In the genomic region with DNA sequence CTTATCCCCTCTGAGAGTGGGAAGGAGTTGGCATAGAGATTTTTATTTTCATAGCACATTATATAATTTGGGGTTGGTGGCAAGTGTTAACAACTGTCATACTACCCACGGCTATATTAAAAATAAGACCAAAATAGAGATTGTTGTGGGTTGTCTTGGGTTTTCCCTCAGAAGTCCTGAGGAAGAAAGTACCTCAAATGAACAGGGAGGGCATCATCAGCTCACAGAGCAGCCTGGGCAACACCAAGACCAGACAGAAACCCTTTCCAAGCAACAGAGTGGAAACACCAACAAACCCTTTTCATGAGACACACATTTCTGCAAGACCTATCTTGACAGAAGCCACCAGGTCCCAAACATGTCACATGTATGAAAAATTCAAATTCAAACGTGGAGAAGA, we compare ENCODE assay signal across 30 cellular contexts.
"Had no signal": no experiment of that assay in that cellular context is flagged by ENCODE, and none has a peak within 500 bp of the region (broad histone marks: within the 10 kb centered on the region; RNA-seq: fewer than 3 reads in every experiment).

No MANE protein-coding gene starts in this region.

- ATAC-seq: activated naive CD8-positive, alpha-beta T cell treated with anti-CD3 and anti-CD28 coated beads, Interleukin-2, amount 50 U/mL, for 24 hours; gastrocnemius medialis; left cardiac atrium; left ventricle myocardium superior; naive thymus-derived CD8-positive, alpha-beta T cell; stimulated activated memory B cell treated with anti-CD40 and anti-IgM and Interleukin-4, amounts not matched to agents 10 μg/mL and 1 μg/mL and 100 μg/mL, for 72 hours; upper lobe of right lung had no signal

- H3K36me3 Mint-ChIP-seq: activated naive CD4-positive, alpha-beta T cell treated with anti-CD3 and anti-CD28 coated beads, Interleukin-2, amount 50 U/mL, for 24 hours; naive thymus-derived CD8-positive, alpha-beta T cell; stimulated activated memory B cell treated with anti-CD40 and anti-IgM and Interleukin-4, amounts not matched to agents 10 μg/mL and 1 μg/mL and 100 μg/mL, for 72 hours had no signal

- H3K27me3 Mint-ChIP-seq: activated CD4-positive, alpha-beta memory T cell treated with anti-CD3 and anti-CD28 coated beads, Interleukin-2, amount 10 ng/mL, durations not matched to agents 7 days and 5 days; activated CD4-positive, alpha-beta T cell treated with anti-CD3 and anti-CD28 coated beads, Interleukin-2, amount 10 ng/mL, durations not matched to agents 7 days and 5 days; dendritic cell treated with granulocyte-macrophage colony-stimulating factor and Interleukin-4, amounts not matched to agents 40 ng/mL and 50 ng/mL, for 4 days had no signal

- DNase-seq: activated CD4-positive, alpha-beta memory T cell treated with anti-CD3 and anti-CD28 coated beads, Interleukin-2, amount 10 ng/mL, durations not matched to agents 7 days and 5 days; activated CD4-positive, alpha-beta T cell treated with anti-CD3 and anti-CD28 coated beads, Interleukin-2, amount 10 ng/mL, durations not matched to agents 7 days and 5 days; activated CD4-positive, CD25-positive, alpha-beta regulatory T cell treated with anti-CD3 and anti-CD28 coated beads, Interleukin-2, amount 50 U/mL, for 72 hours; activated naive CD8-positive, alpha-beta T cell treated with anti-CD3 and anti-CD28 coated beads, Interleukin-2, amount 50 U/mL, for 24 hours; activated T-cell treated with anti-CD3 and anti-CD28 coated beads, Interleukin-2, amount 50 U/mL, for 48 hours; amygdala; central memory CD4-positive, alpha-beta T cell; gastrocnemius medialis; left cardiac atrium; left ventricle myocardium superior; naive thymus-derived CD8-positive, alpha-beta T cell; ovary; retina; sigmoid colon; stimulated activated CD4-positive, alpha-beta T cell treated with anti-CD3 and anti-CD28 coated beads, Interleukin-1b, Interleukin-23, amount 100 ng/mL, for 48 hours; stimulated activated CD4-positive, alpha-beta T cell treated with anti-CD3 and anti-CD28 coated beads, Interleukin-4, amount 100 ng/mL, for 4 hours; stimulated activated CD8-positive, alpha-beta memory T cell treated with anti-CD3 and anti-CD28 coated beads, Interleukin-4, amount 100 ng/mL, for 48 hours; stomach; T-helper 1 cell; thyroid gland; upper lobe of right lung had no signal

- H3K4me3 Mint-ChIP-seq: activated CD4-positive, alpha-beta memory T cell treated with anti-CD3 and anti-CD28 coated beads, Interleukin-2, amount 10 ng/mL, durations not matched to agents 7 days and 5 days; activated CD4-positive, alpha-beta T cell treated with anti-CD3 and anti-CD28 coated beads, Interleukin-2, amount 10 ng/mL, durations not matched to agents 7 days and 5 days; activated naive CD4-positive, alpha-beta T cell treated with anti-CD3 and anti-CD28 coated beads, Interleukin-2, amount 50 U/mL, for 24 hours; activated naive CD8-positive, alpha-beta T cell treated with anti-CD3 and anti-CD28 coated beads, Interleukin-2, amount 50 U/mL, for 24 hours; dendritic cell treated with granulocyte-macrophage colony-stimulating factor and Interleukin-4, amounts not matched to agents 40 ng/mL and 50 ng/mL, for 4 days; mesothelial cell of epicardium; naive thymus-derived CD8-positive, alpha-beta T cell; stimulated activated memory B cell treated with anti-CD40 and anti-IgM and Interleukin-4, amounts not matched to agents 10 μg/mL and 1 μg/mL and 100 μg/mL, for 72 hours had no signal

- H3K4me3 ChIP-seq: breast epithelium, gastrocnemius medialis, hepatocyte, ovary, sigmoid colon, smooth muscle cell, stomach, thyroid gland, upper lobe of right lung had no signal

- H3K9me3 ChIP-seq: breast epithelium, gastrocnemius medialis, ovary, sigmoid colon, stomach, thyroid gland, upper lobe of right lung had no signal

- H3K27ac Mint-ChIP-seq: activated CD4-positive, alpha-beta memory T cell treated with anti-CD3 and anti-CD28 coated beads, Interleukin-2, amount 10 ng/mL, durations not matched to agents 7 days and 5 days; activated CD4-positive, alpha-beta T cell treated with anti-CD3 and anti-CD28 coated beads, Interleukin-2, amount 10 ng/mL, durations not matched to agents 7 days and 5 days; activated naive CD4-positive, alpha-beta T cell treated with anti-CD3 and anti-CD28 coated beads, Interleukin-2, amount 50 U/mL, for 24 hours; activated naive CD8-positive, alpha-beta T cell treated with anti-CD3 and anti-CD28 coated beads, Interleukin-2, amount 50 U/mL, for 24 hours; activated T-helper 2 cell treated with anti-CD3 and anti-CD28 coated beads, Interferon-gamma antibody, Interleukin-2, Interleukin-4, amounts not matched to agents 10 μg/mL and 5 μg/mL and 100 μg/mL, durations not matched to agents 14 hours and 24 hours and 36 hours; dendritic cell treated with granulocyte-macrophage colony-stimulating factor and Interleukin-4, amounts not matched to agents 40 ng/mL and 50 ng/mL, for 4 days; mesothelial cell of epicardium; naive thymus-derived CD8-positive, alpha-beta T cell; progenitor cell of endocrine pancreas; stimulated activated memory B cell treated with anti-CD40 and anti-IgM and Interleukin-4, amounts not matched to agents 10 μg/mL and 1 μg/mL and 100 μg/mL, for 72 hours had no signal

- H3K9me3 Mint-ChIP-seq: activated CD4-positive, alpha-beta memory T cell treated with anti-CD3 and anti-CD28 coated beads, Interleukin-2, amount 10 ng/mL, durations not matched to agents 7 days and 5 days; activated CD4-positive, alpha-beta T cell treated with anti-CD3 and anti-CD28 coated beads, Interleukin-2, amount 10 ng/mL, durations not matched to agents 7 days and 5 days; activated naive CD4-positive, alpha-beta T cell treated with anti-CD3 and anti-CD28 coated beads, Interleukin-2, amount 50 U/mL, for 24 hours; activated naive CD8-positive, alpha-beta T cell treated with anti-CD3 and anti-CD28 coated beads, Interleukin-2, amount 50 U/mL, for 24 hours; activated T-helper 2 cell treated with anti-CD3 and anti-CD28 coated beads, Interferon-gamma antibody, Interleukin-2, Interleukin-4, amounts not matched to agents 10 μg/mL and 5 μg/mL and 100 μg/mL, durations not matched to agents 14 hours and 24 hours and 36 hours; dendritic cell treated with granulocyte-macrophage colony-stimulating factor and Interleukin-4, amounts not matched to agents 40 ng/mL and 50 ng/mL, for 4 days; mesothelial cell of epicardium; naive thymus-derived CD8-positive, alpha-beta T cell; stimulated activated memory B cell treated with anti-CD40 and anti-IgM and Interleukin-4, amounts not matched to agents 10 μg/mL and 1 μg/mL and 100 μg/mL, for 72 hours had no signal

- H3K4me1 Mint-ChIP-seq: activated CD4-positive, alpha-beta memory T cell treated with anti-CD3 and anti-CD28 coated beads, Interleukin-2, amount 10 ng/mL, durations not matched to agents 7 days and 5 days; activated CD4-positive, alpha-beta T cell treated with anti-CD3 and anti-CD28 coated beads, Interleukin-2, amount 10 ng/mL, durations not matched to agents 7 days and 5 days; activated naive CD4-positive, alpha-beta T cell treated with anti-CD3 and anti-CD28 coated beads, Interleukin-2, amount 50 U/mL, for 24 hours; activated naive CD8-positive, alpha-beta T cell treated with anti-CD3 and anti-CD28 coated beads, Interleukin-2, amount 50 U/mL, for 24 hours; stimulated activated memory B cell treated with anti-CD40 and anti-IgM and Interleukin-4, amounts not matched to agents 10 μg/mL and 1 μg/mL and 100 μg/mL, for 72 hours had no signal
